ENCODE assay signal across 6 cellular contexts in genomic region chr17:39677581-39678339, GRCh38. TPM values are rescaled to one million over a fixed set of nuclear protein-coding genes. Genes with fewer than 3 reads are reported as not detected.
DNase-seq lines count a peak whose midpoint lies in the region; ATAC-seq and TF ChIP-seq lines count a peak whose summit lies in the region.

No MANE protein-coding gene starts in this region.

- H3K27ac Mint-ChIP-seq in activated T-cell treated with anti-CD3 and anti-CD28 coated beads, Interleukin-2, amount 50 U/mL, for 24 hours = peak overlapping the region; percentile 69

- H3K4me3 ChIP-seq in heart right ventricle = no peak overlapping the region
- no peak overlapping the region for H3K4me3 ChIP-seq in thyroid gland (replicated peaks in 1 of 3)

- no peak for DNase-seq in activated T-cell treated with anti-CD3 and anti-CD28 coated beads, Interleukin-2, amount 50 U/mL, for 24 hours
- no peak for DNase-seq in activated T-cell treated with anti-CD3 and anti-CD28 coated beads, Interleukin-2, amount 50 U/mL, for 48 hours
- DNase-seq in heart right ventricle (peak; percentile 80 to 82), thyroid gland (peak; percentile 99)

- H3K4me1 ChIP-seq in heart right ventricle = peaks cover 36 to 70% (median 56%) of the 10 kb centered on the region in 9 donors
- H3K4me1 ChIP-seq in thyroid gland = peaks cover 49 to 62% of the 10 kb centered on the region in 2 donors

- H3K36me3 Mint-ChIP-seq in activated T-cell treated with anti-CD3 and anti-CD28 coated beads, Interleukin-2, amount 50 U/mL, for 24 hours (ENCODE audit: low read depth) = peaks cover 23% of the 10 kb centered on the region

- H3K27me3 Mint-ChIP-seq in activated T-cell treated with anti-CD3 and anti-CD28 coated beads, Interleukin-2, amount 50 U/mL, for 24 hours = no peaks in the 10 kb centered on the region

- ATAC-seq in heart right ventricle (peak; percentile 60 to 84 (median 78)), HG03378 (IDR thresholded peaks at IDR 0.05; ENCODE audit: unreplicated experiment) (no peak), HG02623 (IDR thresholded peaks at IDR 0.05; ENCODE audit: unreplicated experiment) (no peak)

- no peaks in the 10 kb centered on the region for H3K9me3 Mint-ChIP-seq in activated T-cell treated with anti-CD3 and anti-CD28 coated beads, Interleukin-2, amount 50 U/mL, for 24 hours

- peak in 1 of 2 donors; percentile 17 for TF ChIP-seq POLR2A in thyroid gland (IDR thresholded peaks at IDR 0.05)

- TF ChIP-seq CTCF in heart right ventricle (IDR thresholded peaks at IDR 0.05) = no peak
- TF ChIP-seq CTCF in thyroid gland (IDR thresholded peaks at IDR 0.05) = peak in 1 of 6 experiments; percentile 9

- no peak overlapping the region for H3K4me3 Mint-ChIP-seq in activated T-cell treated with anti-CD3 and anti-CD28 coated beads, Interleukin-2, amount 50 U/mL, for 24 hours

- H3K27me3 ChIP-seq in heart right ventricle (no peaks in the 10 kb centered on the region), thyroid gland (no peaks in the 10 kb centered on the region)

- peaks cover 58% of the 10 kb centered on the region for H3K4me1 Mint-ChIP-seq in activated T-cell treated with anti-CD3 and anti-CD28 coated beads, Interleukin-2, amount 50 U/mL, for 24 hours (ENCODE audit: low read depth)

- peak overlapping the region; percentile 61 to 95 (median 89) for H3K27ac ChIP-seq in heart right ventricle
- H3K27ac ChIP-seq in thyroid gland = peak overlapping the region; percentile 91 to 95 (median 93)

- H3K36me3 ChIP-seq in heart right ventricle (peaks cover 0 to 23% (median 0%) of the 10 kb centered on the region in 9 donors), thyroid gland (no peaks in the 10 kb centered on the region)

- H3K9me3 ChIP-seq in heart right ventricle = no peaks in the 10 kb centered on the region
- H3K9me3 ChIP-seq in thyroid gland = no peaks in the 10 kb centered on the region

- WGBS in heart right ventricle, 2 donors = 39 to 48% methylated on average over 11 of the region's 11 CpGs
- WGBS in thyroid gland, 2 donors = 29 to 30% methylated on average over 11 of the region's 11 CpGs

- intact Hi-C loops in heart right ventricle (cut with DNase I) = loop anchor here in 1 of 10 donors (10.0 kb wide), 1 partner anchor 53 kb away; the partner anchor contains the start of gene PPP1R1B
- intact Hi-C loops in thyroid gland (cut with DNase I) = no loop called here

RNA-seq across cellular contexts. Expression of gene PNMT, which starts 9.5 kb away (rescaled TPM):
- total RNA-seq in heart right ventricle (10 to 100 TPM in 1 of 10 donors, 1 to 10 TPM in 9; 2.7 to 12.8 (median 3.9) TPM), thyroid gland (1 to 10 TPM in 3 of 4 donors, not detected in 1; 1.1 to 3.3 (median 1.2) TPM)
- 10 to 100 TPM; 16.8 to 30.0 TPM for polyA plus RNA-seq in heart right ventricle

RNA-seq across cellular contexts. Expression of gene PGAP3, which starts 10.1 kb away (rescaled TPM):
- total RNA-seq in heart right ventricle (10 to 100 TPM in 9 of 10 donors, 1 to 10 TPM in 1; 9.2 to 18.2 (median 13.8) TPM), thyroid gland (10 to 100 TPM; 55.6 to 88.1 (median 72.7) TPM)
- polyA plus RNA-seq in heart right ventricle = 10 to 100 TPM; 12.5 to 16.8 TPM

RNA-seq across cellular contexts. Expression of gene TCAP, which starts 12.6 kb away (rescaled TPM):
- 1,000 to 10,000 TPM; 3,683 to 6,290 (median 4,342) TPM for total RNA-seq in heart right ventricle
- polyA plus RNA-seq in heart right ventricle = 1,000 to 10,000 TPM; 2,452 to 2,624 TPM
- 1 to 10 TPM in 3 of 4 donors, under 1 TPM in 1; 0.63 to 2.1 (median 1.5) TPM for total RNA-seq in thyroid gland

RNA-seq across cellular contexts. Expression of gene ERBB2, which starts 22.1 kb away (rescaled TPM):
- total RNA-seq in heart right ventricle (10 to 100 TPM; 53.9 to 89.1 (median 68.1) TPM), thyroid gland (100 to 1,000 TPM in 3 of 4 donors, 10 to 100 TPM in 1; 74.3 to 170 (median 139) TPM)
- 10 to 100 TPM; 40.3 to 41.2 TPM for polyA plus RNA-seq in heart right ventricle

RNA-seq across cellular contexts. Expression of gene STARD3, which starts 40.8 kb away (rescaled TPM):
- total RNA-seq in heart right ventricle (10 to 100 TPM; 14.2 to 25.3 (median 19.6) TPM), thyroid gland (10 to 100 TPM; 44.5 to 73.6 (median 53.0) TPM)
- 10 to 100 TPM; 39.2 to 46.1 TPM for polyA plus RNA-seq in heart right ventricle

Comparison
In these comparisons a context has a peak if more than half of its experiments do, and no peak if none do; other contexts are left out.
1. DNase-seq: peak in heart right ventricle (2 of 2) and thyroid gland (2 of 2); none in activated T-cell treated with anti-CD3 and anti-CD28 coated beads, Interleukin-2, amount 50 U/mL, for 24 hours (single experiment) and activated T-cell treated with anti-CD3 and anti-CD28 coated beads, Interleukin-2, amount 50 U/mL, for 48 hours (0 of 2).
2. ATAC-seq: peak in heart right ventricle (8 of 8); none in HG03378 (single experiment) and HG02623 (single experiment).
3. RNA of gene TCAP, which starts 12.6 kb away (total RNA-seq): 3,683 to 6,290 TPM in heart right ventricle; 0.63 to 2.1 TPM in thyroid gland; every median in the first group is over 1,000 times any median in the second.